1 cellular context compared by ENCODE assay signal in genomic region chr12:48580831-48581230, GRCh38.
TF ChIP-seq lines count a peak whose summit lies in the region.

No MANE protein-coding gene starts in this region.

TF ChIP-seq in H1, 55 proteins besides CTCF, POLR2A, EP300 and RAD21:
- TF ChIP-seq TBP (IDR thresholded peaks at IDR 0.05; ENCODE audit: low read depth, low read length) (no peak), RBBP5 (IDR thresholded peaks at IDR 0.05; ENCODE audit: borderline replicate concordance, low read depth, low read length) (no peak), RNF2 (IDR thresholded peaks at IDR 0.05; ENCODE audit: borderline replicate concordance, low read depth, low read length, missing control alignments, poor library complexity, severe bottlenecking) (no peak), POLR2AphosphoS5 (IDR thresholded peaks at IDR 0.05; ENCODE audit: low read depth, low read length) (no peak), BACH1 (IDR thresholded peaks at IDR 0.05; ENCODE audit: low read length) (no peak), ATF2 (IDR thresholded peaks at IDR 0.05; ENCODE audit: low read length) (no peak), HDAC6 (IDR thresholded peaks at IDR 0.05; ENCODE audit: low read depth, low read length) (no peak), SUZ12 (IDR thresholded peaks at IDR 0.05; ENCODE audit: low read length) (no peak), ASH2L (IDR thresholded peaks at IDR 0.05; ENCODE audit: low read length) (no peak), PHF8 (conservative IDR thresholded peaks at IDR 0.05; ENCODE audit: low read depth, low read length) (no peak), CBX8 (IDR thresholded peaks at IDR 0.05; ENCODE audit: borderline replicate concordance, low read depth, low read length) (no peak), CREB1 (IDR thresholded peaks at IDR 0.05) (no peak)
TF ChIP-seq in H1: peak in this region for 0.
